Comparison of ENCODE assay signal across 8 cellular contexts in genomic region chr10:89250814-89251416, GRCh38. TPM values are rescaled to one million over a fixed set of nuclear protein-coding genes. Genes with fewer than 3 reads are reported as not detected.
DNase-seq lines count a peak whose midpoint lies in the region; ATAC-seq, FAIRE-seq and TF ChIP-seq lines count a peak whose summit lies in the region.

No MANE protein-coding gene starts in this region.

- H3K27ac ChIP-seq in HCT116 (ENCODE audit: low read depth, low read length) (peak overlapping the region; percentile 34; the same call in 1 of the 2 replicates), kidney (ENCODE audit: low read depth in 2 of 2, low read length in 2 of 2) (peak overlapping the region; percentile 39 to 52), thyroid gland (peak overlapping the region in 1 of 3 donors; percentile 63)

- peaks cover 19% of the 10 kb centered on the region for H3K36me3 Mint-ChIP-seq in activated CD8-positive, alpha-beta T cell treated with anti-CD3 and anti-CD28 coated beads, Interleukin-2, amount 10 ng/mL, durations not matched to agents 7 days and 5 days (ENCODE audit: low read depth)

- H4K20me1 ChIP-seq in HCT116 (ENCODE audit: insufficient read depth): no peaks in the 10 kb centered on the region

- H3K4me3 ChIP-seq in AG10803 (ENCODE audit: low read length) (peak overlapping the region; percentile 87), HCT116 (replicated peaks in 1 of 2; ENCODE audit: low read depth in 1 of 2, low read length in 2 of 2) (peak overlapping the region; percentile 79 to 82), kidney (ENCODE audit: low read length in 2 of 2) (peak overlapping the region; percentile 83 to 86), thyroid gland (replicated peaks in 1 of 3) (peak overlapping the region; percentile 31 to 73 (median 50))

- POLR2A ChIA-PET in HCT116 (lab: Charles Lee): interaction anchor here (1.0 to 1.3 kb wide), 2 partner anchors 77 to 141 kb away, joined by 3 to 5 read pairs; partner anchors contain the start of genes IFIT1 and IFIT3
- POLR2A ChIA-PET in activated CD8-positive, alpha-beta T cell treated with anti-CD3 and anti-CD28 coated beads, Interleukin-2, amount 10 ng/mL, durations not matched to agents 7 days and 5 days (lab: Charles Lee): interaction anchor here (0.6 to 1.8 kb wide), 9 partner anchors 22 to 752 kb away, joined by 3 to 11 read pairs (median 3); partner anchors contain the start of genes FAS, IFIT3, IFIT5 and KIF20B

- H3K9ac ChIP-seq in HCT116 (ENCODE audit: low read length): peak overlapping the region; percentile 60
- H3K9ac ChIP-seq in kidney (ENCODE audit: low read length in 2 of 2): peak overlapping the region; percentile 71 to 84

- CTCF ChIA-PET in HCT116 (lab: Charles Lee): interaction anchor here (1.1 kb wide), 2 partner anchors 8 to 318 kb away, joined by 3 to 4 read pairs; no protein-coding TSS in a partner anchor
- CTCF ChIA-PET in activated CD8-positive, alpha-beta T cell treated with anti-CD3 and anti-CD28 coated beads, Interleukin-2, amount 10 ng/mL, durations not matched to agents 7 days and 5 days (lab: Charles Lee): interaction anchor here (0.8 to 2.5 kb wide), 9 partner anchors 10 to 252 kb away, joined by 3 to 17 read pairs (median 4); partner anchors contain the start of genes CH25H and IFIT5

- peak overlapping the region; percentile 93 for H3K4me2 ChIP-seq in HCT116 (ENCODE audit: low read length)

- peaks cover 3 to 15% of the 10 kb centered on the region in 2 experiments; a peak in 3 of 4 replicates for H3K4me1 ChIP-seq in HCT116 (ENCODE audit: control insufficient read depth in 1 of 2, insufficient read depth in 2 of 2, low read length in 2 of 2)
- peaks cover 4 to 6% of the 10 kb centered on the region in 2 donors for H3K4me1 ChIP-seq in kidney (ENCODE audit: control insufficient read depth in 1 of 2, insufficient read depth in 1 of 2, low read depth in 1 of 2, low read length in 2 of 2)
- peaks cover 7 to 8% of the 10 kb centered on the region in 2 donors for H3K4me1 ChIP-seq in thyroid gland

- peak overlapping the region; percentile 88 for H3K4me3 Mint-ChIP-seq in activated CD8-positive, alpha-beta T cell treated with anti-CD3 and anti-CD28 coated beads, Interleukin-2, amount 10 ng/mL, durations not matched to agents 7 days and 5 days

- intact Hi-C loops in HCT116 (cut with micrococcal nuclease) (no loop called here), kidney (cut with DNase I) (no loop called here), thyroid gland (cut with DNase I) (no loop called here)

- H3K27ac Mint-ChIP-seq in activated CD8-positive, alpha-beta T cell treated with anti-CD3 and anti-CD28 coated beads, Interleukin-2, amount 10 ng/mL, durations not matched to agents 7 days and 5 days: peak overlapping the region; percentile 39

- H3K9me3 Mint-ChIP-seq in activated CD8-positive, alpha-beta T cell treated with anti-CD3 and anti-CD28 coated beads, Interleukin-2, amount 10 ng/mL, durations not matched to agents 7 days and 5 days (ENCODE audit: insufficient read depth): peaks cover 19% of the 10 kb centered on the region

- 31 to 46% methylated on average over 13 to 14 of the region's 14 CpGs for WGBS in thyroid gland, 2 donors

- ATAC-seq in HCT116: no peak
- ATAC-seq in activated CD8-positive, alpha-beta T cell treated with anti-CD3 and anti-CD28 coated beads, Interleukin-2, amount 10 ng/mL, durations not matched to agents 7 days and 5 days: no peak
- ATAC-seq in GM18861 (IDR thresholded peaks at IDR 0.05; ENCODE audit: unreplicated experiment): no peak

- TF ChIP-seq CTCF in AG10803 (conservative IDR thresholded peaks at IDR 0.05; ENCODE audit: low read length) (no peak), HCT116 (IDR thresholded peaks at IDR 0.05 in 2 of 3, conservative IDR thresholded peaks at IDR 0.05 in 1 of 3; ENCODE audit: borderline replicate concordance in 1 of 3, insufficient read depth in 1 of 3, low read depth in 2 of 3, low read length in 2 of 3) (no peak), kidney (IDR thresholded peaks at IDR 0.05; ENCODE audit: borderline replicate concordance, extremely low read depth, insufficient read depth) (no peak), thyroid gland (IDR thresholded peaks at IDR 0.05) (no peak)

- H3K9me3 ChIP-seq in HCT116 (ENCODE audit: control insufficient read depth in 1 of 2, insufficient read depth in 1 of 2, low read depth in 1 of 2, low read length in 2 of 2): no peaks in the 10 kb centered on the region; a peak in 2 of 4 replicates
- no peaks in the 10 kb centered on the region for H3K9me3 ChIP-seq in kidney (ENCODE audit: control insufficient read depth in 1 of 2, low read length in 2 of 2)
- no peaks in the 10 kb centered on the region for H3K9me3 ChIP-seq in thyroid gland

- BruUV-seq in HCT116 (replicated peaks; lab: Mats Ljungman, UMichigan): TSS peak; percentile 62

- no peaks in the 10 kb centered on the region for H3K79me2 ChIP-seq in HCT116 (ENCODE audit: insufficient read depth, low read length)

- FAIRE-seq in kidney (lab: Jason Lieb, UNC): no peak

- RAD21 ChIA-PET in HCT116 (lab: Charles Lee; ENCODE audit: low non-redundant PET in 1 of 2, low total read pairs in 2 of 2, uncharacterized antibody in 2 of 2, unreplicated experiment in 2 of 2): no interaction called here

- no peaks in the 10 kb centered on the region for H3K9me2 ChIP-seq in HCT116 (ENCODE audit: insufficient read depth)

- H3K27me3 ChIP-seq in HCT116 (ENCODE audit: insufficient read depth, low read length) (no peaks in the 10 kb centered on the region), thyroid gland (no peaks in the 10 kb centered on the region)

- no peaks in the 10 kb centered on the region for H3K27me3 Mint-ChIP-seq in activated CD8-positive, alpha-beta T cell treated with anti-CD3 and anti-CD28 coated beads, Interleukin-2, amount 10 ng/mL, durations not matched to agents 7 days and 5 days (ENCODE audit: low read depth)

- no peak for TF ChIP-seq RAD21 in HCT116 (IDR thresholded peaks at IDR 0.05; ENCODE audit: low read depth)

- peaks cover 23% of the 10 kb centered on the region for H3K4me1 Mint-ChIP-seq in activated CD8-positive, alpha-beta T cell treated with anti-CD3 and anti-CD28 coated beads, Interleukin-2, amount 10 ng/mL, durations not matched to agents 7 days and 5 days (ENCODE audit: low read depth)

- peak overlapping the region; percentile 6 for H2AFZ ChIP-seq in HCT116 (ENCODE audit: low read depth, low read length, poor library complexity, severe bottlenecking)

- no peak for DNase-seq in AG10803 (ENCODE audit: low read depth)
- DNase-seq in HCT116 (ENCODE audit: low read depth, low spot score): no peak
- no peak for DNase-seq in activated CD8-positive, alpha-beta T cell treated with anti-CD3 and anti-CD28 coated beads, Interleukin-2, amount 10 ng/mL, durations not matched to agents 7 days and 5 days
- no peak for DNase-seq in kidney
- DNase-seq in thyroid gland: no peak
- no peak for DNase-seq in HK-2 (ENCODE audit: unreplicated experiment)
- DNase-seq in NCI-H128 (lab: John Stamatoyannopoulos, UW; ENCODE audit: unreplicated experiment): no peak

- no peaks in the 10 kb centered on the region for H3K36me3 ChIP-seq in HCT116 (ENCODE audit: control insufficient read depth in 1 of 2, insufficient read depth in 2 of 2, low read length in 2 of 2)
- no peaks in the 10 kb centered on the region for H3K36me3 ChIP-seq in kidney (ENCODE audit: control insufficient read depth in 1 of 2, insufficient read depth in 2 of 2, low read length in 2 of 2)
- H3K36me3 ChIP-seq in thyroid gland: no peaks in the 10 kb centered on the region

- TF ChIP-seq POLR2A in HCT116 (IDR thresholded peaks at IDR 0.05; ENCODE audit: borderline replicate concordance, extremely low read depth, insufficient read depth, insufficient read length) (no peak), thyroid gland (IDR thresholded peaks at IDR 0.05) (no peak)

TF ChIP-seq in HCT116, 20 proteins besides CTCF, POLR2A, EP300 and RAD21 (continues in another document):
- TF ChIP-seq FOSL1 (IDR thresholded peaks at IDR 0.05; ENCODE audit: low read depth) (no peak), ZFX (IDR thresholded peaks at IDR 0.05) (no peak), MAX (IDR thresholded peaks at IDR 0.05) (no peak)

RNA-seq across cellular contexts. Expression of gene LIPA, which starts 0.7 kb away (rescaled TPM):
- 27.1 TPM for total RNA-seq in HCT116 (2021; ENCODE audit: unreplicated experiment)
- polyA plus RNA-seq in HCT116 (2012): 14.7 and 19.1 TPM in 2 replicates
- total RNA-seq in activated CD8-positive, alpha-beta T cell treated with anti-CD3 and anti-CD28 coated beads, Interleukin-2, amount 10 ng/mL, durations not matched to agents 7 days and 5 days: 10 to 100 TPM; 23.5 to 29.2 TPM
- 84.5 TPM for total RNA-seq in kidney
- polyA plus RNA-seq in kidney (ENCODE audit: insufficient read depth, low read depth, low replicate concordance): 43.8 TPM
- total RNA-seq in thyroid gland: 10 to 100 TPM; 29.1 to 45.8 (median 33.9) TPM

RNA-seq across cellular contexts. Expression of gene CH25H, which starts 43.8 kb away (rescaled TPM):
- total RNA-seq in HCT116 (2021; ENCODE audit: unreplicated experiment): not detected
- not detected in 2 replicates for polyA plus RNA-seq in HCT116 (2012)
- not detected for total RNA-seq in activated CD8-positive, alpha-beta T cell treated with anti-CD3 and anti-CD28 coated beads, Interleukin-2, amount 10 ng/mL, durations not matched to agents 7 days and 5 days
- 3.2 TPM for total RNA-seq in kidney
- polyA plus RNA-seq in kidney (ENCODE audit: insufficient read depth, low read depth, low replicate concordance): 1.2 TPM
- 1 to 10 TPM in 2 of 4 donors, under 1 TPM in 1, not detected in 1; 0.44 to 6.3 (median 3.4) TPM for total RNA-seq in thyroid gland

RNA-seq across cellular contexts. Expression of gene IFIT2, which starts 50.9 kb away (rescaled TPM):
- total RNA-seq in HCT116 (2021; ENCODE audit: unreplicated experiment) (1.0 TPM), kidney (12.2 TPM), thyroid gland (1 to 10 TPM; 3.4 to 5.4 (median 4.6) TPM)
- polyA plus RNA-seq in HCT116 (2012): 0.61 and 0.66 TPM in 2 replicates
- total RNA-seq in activated CD8-positive, alpha-beta T cell treated with anti-CD3 and anti-CD28 coated beads, Interleukin-2, amount 10 ng/mL, durations not matched to agents 7 days and 5 days: 1 to 10 TPM; 7.3 TPM
- 6.9 TPM for polyA plus RNA-seq in kidney (ENCODE audit: insufficient read depth, low read depth, low replicate concordance)
